ENCODE assay signal across 21 cellular contexts in the genomic region with DNA sequence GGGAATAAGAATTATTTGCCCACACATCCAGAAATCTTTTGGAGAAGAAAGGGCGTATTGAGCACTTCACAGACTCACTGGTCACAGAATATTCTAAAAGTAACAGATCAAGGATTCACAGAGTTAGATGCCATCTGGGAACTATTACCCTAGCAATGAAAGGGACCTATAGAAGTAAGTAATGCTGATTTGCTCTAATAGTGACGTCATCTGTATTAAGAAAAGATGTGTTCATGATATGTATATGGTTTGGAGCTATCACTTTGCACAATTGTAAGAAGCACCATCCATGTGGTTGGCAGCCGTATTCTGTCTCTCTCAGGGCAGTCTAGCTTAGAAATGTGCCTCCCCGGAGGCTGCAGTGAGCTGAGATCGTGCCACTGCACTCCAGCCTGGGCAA. TPM values are rescaled to one million over a fixed set of nuclear protein-coding genes. Genes with fewer than 3 reads are reported as not detected.
A peak's percentile ranks its signal among the peaks of the same experiment; 100 is the strongest.
DNase-seq lines count a peak whose midpoint lies in the region; ATAC-seq, FAIRE-seq and TF ChIP-seq lines count a peak whose summit lies in the region.
"Had no signal": no experiment of that assay in that cellular context is flagged by ENCODE, and none has a peak within 500 bp of the region (broad histone marks: within the 10 kb centered on the region; RNA-seq: fewer than 3 reads in every experiment).

No MANE protein-coding gene starts in this region.

- no peak for TF ChIP-seq EP300 in HepG2 (IDR thresholded peaks at IDR 0.05; ENCODE audit: low read depth in 2 of 2, low read length in 2 of 2)
- no peak for TF ChIP-seq EP300 in HepG2 (CRISPR knock-in tag; IDR thresholded peaks at IDR 0.05; ENCODE audit: borderline replicate concordance)
- TF ChIP-seq EP300 in GM12878 (IDR thresholded peaks at IDR 0.05; ENCODE audit: borderline replicate concordance in 1 of 2, control insufficient read depth in 1 of 2, low read depth in 2 of 2, low read length in 2 of 2), result no peak

- TF ChIP-seq CTCF in HepG2 (CRISPR knock-in tag; IDR thresholded peaks at IDR 0.05), result no peak
- TF ChIP-seq CTCF in right lobe of liver (IDR thresholded peaks at IDR 0.05), result no peak
- TF ChIP-seq CTCF in GM12878 (IDR thresholded peaks at IDR 0.05 in 2 of 3, conservative IDR thresholded peaks at IDR 0.05 in 1 of 3; ENCODE audit: control insufficient read depth in 2 of 3, extremely low read depth in 1 of 3, insufficient read depth in 1 of 3, low read depth in 3 of 3, low read length in 3 of 3), result no peak

- 14% methylated on average over 5 of the region's 5 CpGs for WGBS in HepG2 (ENCODE audit: low lambda C conversion rate)
- 44% methylated on average over 5 of the region's 5 CpGs for WGBS in right lobe of liver (ENCODE audit: insufficient coverage, low coverage, low lambda C conversion rate, missing lambda C conversion rate)
- 7% methylated on average over 5 of the region's 5 CpGs for WGBS in GM12878 (ENCODE audit: insufficient coverage, insufficient replicate concordance, low lambda C conversion rate, missing lambda C conversion rate)

- H3K4me2 ChIP-seq in HepG2 (ENCODE audit: low read depth, low read length) (no peak overlapping the region), GM12878 (ENCODE audit: control insufficient read depth, insufficient read depth) (no peak overlapping the region)

- H3K4me3 ChIP-seq in HepG2 (replicated peaks in 1 of 3; ENCODE audit: insufficient read depth in 1 of 3, low read depth in 2 of 3, low read length in 3 of 3) (no peak overlapping the region), right lobe of liver (no peak overlapping the region), GM12878 (no peak overlapping the region)
- H3K4me3 ChIP-seq: HAP-1 had no signal

- H3K27ac ChIP-seq in HepG2 (ENCODE audit: extremely low read length, insufficient read depth, low read length) (no peak overlapping the region), right lobe of liver (no peak overlapping the region), GM12878 (ENCODE audit: control insufficient read depth, insufficient read depth) (no peak overlapping the region)

- H3K27me3 ChIP-seq in HepG2 (ENCODE audit: control insufficient read depth in 1 of 2, insufficient read depth in 2 of 2, low read length in 2 of 2), result no peaks in the 10 kb centered on the region; a peak in 1 of 5 replicates
- no peaks in the 10 kb centered on the region for H3K27me3 ChIP-seq in right lobe of liver
- H3K27me3 ChIP-seq in GM12878 (replicated peaks in 1 of 2; ENCODE audit: control insufficient read depth in 2 of 2, insufficient read depth in 2 of 2, low read length in 1 of 2), result no peaks in the 10 kb centered on the region; a peak in 1 of 4 replicates

- DNase-seq in HepG2 (ENCODE audit: low spot score) (no peak), right lobe of liver (no peak), RPMI7951 (ENCODE audit: low read depth) (peak; percentile 48), GM12878 (ENCODE audit: low read depth, low spot score) (no peak), COR-L47 (lab: John Stamatoyannopoulos, UW) (no peak), NCI-H2081 treated with DMSO at 0.1 percent for 48 hours (lab: John Stamatoyannopoulos, UW) (no peak), 8988T (no peak)
- DNase-seq: C1 segment of cervical spinal cord; CD4-positive, alpha-beta memory T cell; DMS 273 treated with DMSO at 0.1 percent for 48 hours; DMS79; EL; GDM1; GOT3 had no signal

- in situ Hi-C loops in HepG2 (cut with HindIII; ENCODE audit: extremely low pct_ligation_motif_present, low pct_unique_long_range_greater_than_20kb) (no loop called here), GM12878 (cut with MboI) (no loop called here)

- RAD21 ChIA-PET in GM12878 (lab: Charles Lee; ENCODE audit: unreplicated experiment), result no interaction called here

- SMC1A ChIA-PET in GM12878 (lab: Charles Lee; ENCODE audit: uncharacterized antibody, unreplicated experiment), result no interaction called here

- intact Hi-C loops in HepG2 (cut with micrococcal nuclease; ENCODE audit: unreplicated experiment) (no loop called here), right lobe of liver (cut with DNase I) (no loop called here), GM12878 (cut with micrococcal nuclease; ENCODE audit: unreplicated experiment) (no loop called here)

- CTCF ChIA-PET in HepG2 (lab: Yijun Ruan, JAX; ENCODE audit: low intra/inter-chr PET ratio, low total read pairs), result no interaction called here
- CTCF ChIA-PET in GM12878 (lab: Yijun Ruan, JAX), result no interaction called here

- BruUV-seq in HepG2 (replicated peaks; lab: Mats Ljungman, UMichigan), result no TSS peak
- BruUV-seq in GM12878 (replicated peaks; lab: Mats Ljungman, UMichigan), result no TSS peak

- POLR2A ChIA-PET in HepG2 (lab: Yijun Ruan, JAX), result no interaction called here
- POLR2A ChIA-PET in GM12878 (lab: Charles Lee), result no interaction called here

- no peaks in the 10 kb centered on the region for H3K36me3 ChIP-seq in HepG2 (replicated peaks in 1 of 2; ENCODE audit: control insufficient read depth in 1 of 2, insufficient read depth in 2 of 2, low read length in 2 of 2)
- no peaks in the 10 kb centered on the region for H3K36me3 ChIP-seq in right lobe of liver
- H3K36me3 ChIP-seq in GM12878 (ENCODE audit: control insufficient read depth in 2 of 2, insufficient read depth in 2 of 2, low read length in 1 of 2), result no peaks in the 10 kb centered on the region
- H3K36me3 ChIP-seq: HAP-1 had no signal

- H3K9ac ChIP-seq in HepG2 (ENCODE audit: insufficient read depth, low read depth, low read length), result no peak overlapping the region
- H3K9ac ChIP-seq in GM12878 (ENCODE audit: control insufficient read depth, insufficient read depth, low read length), result no peak overlapping the region

- H2AFZ ChIP-seq in HepG2 (ENCODE audit: low read length) (no peak overlapping the region), GM12878 (ENCODE audit: control insufficient read depth, low read depth, low read length) (no peak overlapping the region)

- H4K20me1 ChIP-seq in HepG2 (ENCODE audit: insufficient read depth, low read length) (no peaks in the 10 kb centered on the region), GM12878 (ENCODE audit: control insufficient read depth, insufficient read depth) (no peaks in the 10 kb centered on the region)

- H3K79me2 ChIP-seq in HepG2 (ENCODE audit: insufficient read depth, low read length) (no peaks in the 10 kb centered on the region), GM12878 (ENCODE audit: control insufficient read depth, insufficient read depth, low read length) (no peaks in the 10 kb centered on the region)

- TF ChIP-seq RAD21 in HepG2 (CRISPR knock-in tag; IDR thresholded peaks at IDR 0.05) (no peak), GM12878 (IDR thresholded peaks at IDR 0.05; ENCODE audit: insufficient read depth, low read depth, low read length) (no peak)

- TF ChIP-seq POLR2A in HepG2 (IDR thresholded peaks at IDR 0.05; ENCODE audit: insufficient read depth in 1 of 2, low read depth in 2 of 2, low read length in 2 of 2) (no peak), right lobe of liver (IDR thresholded peaks at IDR 0.05) (no peak), GM12878 (IDR thresholded peaks at IDR 0.05; ENCODE audit: low read depth, low read length) (no peak)

- FAIRE-seq in HepG2 (lab: Jason Lieb, UNC) (no peak), GM12878 (lab: Jason Lieb, UNC) (no peak)
- FAIRE-seq: D721Med, GM12891, GM18507, H54 had no signal

- ATAC-seq in HepG2 (no peak), right lobe of liver (no peak), GM12878 (no peak; the same call in 2 of the 3 replicates)

- H3K9me3 ChIP-seq in HepG2 (ENCODE audit: low read length) (no peaks in the 10 kb centered on the region), right lobe of liver (no peaks in the 10 kb centered on the region), GM12878 (replicated peaks; ENCODE audit: control insufficient read depth, insufficient read depth, low read length) (no peaks in the 10 kb centered on the region)
- H3K9me3 ChIP-seq: HAP-1 had no signal

- H3K4me1 ChIP-seq in HepG2 (ENCODE audit: insufficient read depth, low read length) (no peaks in the 10 kb centered on the region), right lobe of liver (no peaks in the 10 kb centered on the region), GM12878 (ENCODE audit: control insufficient read depth, insufficient read depth, low read length) (no peaks in the 10 kb centered on the region)
- H3K4me1 ChIP-seq: HAP-1 had no signal

RNA-seq across cellular contexts. Expression of gene SV2C, which starts 52.8 kb away (rescaled TPM):
- total RNA-seq in HepG2 (2016; rRNA removed; fragmentation: Illumina TruSeq; extraction: Trizol), result not detected in 2 replicates
- not detected in 2 replicates for total RNA-seq in HepG2 (2016; cell fraction: cytosol; rRNA removed; fragmentation: Illumina TruSeq; extraction: Trizol; ENCODE audit: low read depth)
- not detected in 2 replicates for total RNA-seq in HepG2 (2016; cell fraction: insoluble cytoplasmic fraction; rRNA removed; fragmentation: Illumina TruSeq; extraction: Trizol)
- not detected in 2 replicates for total RNA-seq in HepG2 (2016; cell fraction: membrane; rRNA removed; fragmentation: Illumina TruSeq; extraction: Trizol)
- total RNA-seq in HepG2 (2016; cell fraction: nucleus; rRNA removed; fragmentation: Illumina TruSeq; extraction: Trizol), result not detected in 2 replicates
- not detected in 2 replicates for polyA plus RNA-seq in HepG2 (2011; rRNA removed)
- polyA plus RNA-seq in HepG2 (2011; cell fraction: cytosol; rRNA removed), result not detected in 2 replicates
- not detected in 2 replicates for polyA plus RNA-seq in HepG2 (2011; cell fraction: nucleus; rRNA removed)
- polyA plus RNA-seq in HepG2 (2012), result not detected in 2 replicates
- polyA plus RNA-seq in HepG2 (2016; cell fraction: cytosol; fragmentation: Illumina TruSeq; extraction: Trizol; ENCODE audit: low read depth), result not detected in 2 replicates
- polyA plus RNA-seq in HepG2 (2016; cell fraction: insoluble cytoplasmic fraction; fragmentation: Illumina TruSeq; extraction: Trizol; ENCODE audit: low read depth), result not detected in 2 replicates
- polyA plus RNA-seq in HepG2 (2016; cell fraction: membrane; fragmentation: Illumina TruSeq; extraction: Trizol; ENCODE audit: low read depth), result not detected in 2 replicates
- not detected in 2 replicates for polyA plus RNA-seq in HepG2 (2016; cell fraction: nucleus; fragmentation: Illumina TruSeq; extraction: Trizol; ENCODE audit: insufficient read depth, low read depth)
- polyA minus RNA-seq in HepG2 (2011; rRNA and poly(A)+ RNA removed; ENCODE audit: low replicate concordance), result not detected in 2 replicates
- not detected in 2 replicates for polyA minus RNA-seq in HepG2 (2011; cell fraction: cytosol; rRNA and poly(A)+ RNA removed)
- polyA minus RNA-seq in HepG2 (2011; cell fraction: nucleus; rRNA and poly(A)+ RNA removed), result under 0.01 TPM in 1 of 2 replicates, not detected in the other
- under 1 TPM in 4 of 6 experiments, not detected in 2; under 0.01 to 0.05 (median 0.01) TPM for total RNA-seq in right lobe of liver
- total RNA-seq in RPMI7951 (2014; rRNA removed; shearing (Covaris generic)), result under 0.01 TPM in 1 of 2 replicates, not detected in the other
- total RNA-seq in GM12878 (2013; cell fraction: nucleolus; rRNA removed), result 0.24 and 0.40 TPM in 2 replicates
- 0.40 and 2.2 TPM in 2 replicates for total RNA-seq in GM12878 (2014; rRNA removed)
- total RNA-seq in GM12878 (2014; rRNA removed; fragmentation: Illumina TruSeq; extraction: Trizol), result 0.94 and 0.97 TPM in 2 replicates
- 1.1 TPM in 2 replicates for total RNA-seq in GM12878 (2021)
- polyA plus RNA-seq in GM12878 (2011; ENCODE audit: low read depth), result 0.03 TPM
- polyA plus RNA-seq in GM12878 (2011; rRNA removed), result under 0.01 TPM in 1 of 2 replicates, not detected in the other
- polyA plus RNA-seq in GM12878 (2011; cell fraction: cytosol; rRNA removed), result not detected in 2 replicates
- not detected in 2 replicates for polyA plus RNA-seq in GM12878 (2011; cell fraction: nucleus; rRNA removed)
- 0.03 TPM in 2 replicates for polyA plus RNA-seq in GM12878 (2012)
- polyA plus RNA-seq in GM12878 (2014; fragmentation: Illumina TruSeq; extraction: Trizol), result 0.76 and 0.81 TPM in 2 replicates
- polyA plus RNA-seq in GM12878 (2014; fragmentation: Nextera tagmentation; extraction: Ambion mirVana), result under 1 TPM; 0.20 to 0.37 TPM
- 0.60 and 0.69 TPM in 2 replicates for polyA plus RNA-seq in GM12878 (2014; rRNA removed)
- 1 to 10 TPM in 1 of 2 experiments, under 1 TPM in 1; 0.56 to 1.0 TPM for polyA plus RNA-seq in GM12878 (2016; fragmentation: Nextera tagmentation; extraction: Ambion mirVana)
- not detected in 2 replicates for polyA minus RNA-seq in GM12878 (2011; rRNA and poly(A)+ RNA removed)
- polyA minus RNA-seq in GM12878 (2011; cell fraction: cytosol; rRNA and poly(A)+ RNA removed), result not detected in 2 replicates
- not detected in 2 replicates for polyA minus RNA-seq in GM12878 (2011; cell fraction: nucleus; rRNA and poly(A)+ RNA removed)
- total RNA-seq: A172; CD4-positive, alpha-beta memory T cell had no signal
- polyA plus RNA-seq: BJ had no signal
